10 cellular contexts compared by ENCODE assay signal in the genomic region with DNA sequence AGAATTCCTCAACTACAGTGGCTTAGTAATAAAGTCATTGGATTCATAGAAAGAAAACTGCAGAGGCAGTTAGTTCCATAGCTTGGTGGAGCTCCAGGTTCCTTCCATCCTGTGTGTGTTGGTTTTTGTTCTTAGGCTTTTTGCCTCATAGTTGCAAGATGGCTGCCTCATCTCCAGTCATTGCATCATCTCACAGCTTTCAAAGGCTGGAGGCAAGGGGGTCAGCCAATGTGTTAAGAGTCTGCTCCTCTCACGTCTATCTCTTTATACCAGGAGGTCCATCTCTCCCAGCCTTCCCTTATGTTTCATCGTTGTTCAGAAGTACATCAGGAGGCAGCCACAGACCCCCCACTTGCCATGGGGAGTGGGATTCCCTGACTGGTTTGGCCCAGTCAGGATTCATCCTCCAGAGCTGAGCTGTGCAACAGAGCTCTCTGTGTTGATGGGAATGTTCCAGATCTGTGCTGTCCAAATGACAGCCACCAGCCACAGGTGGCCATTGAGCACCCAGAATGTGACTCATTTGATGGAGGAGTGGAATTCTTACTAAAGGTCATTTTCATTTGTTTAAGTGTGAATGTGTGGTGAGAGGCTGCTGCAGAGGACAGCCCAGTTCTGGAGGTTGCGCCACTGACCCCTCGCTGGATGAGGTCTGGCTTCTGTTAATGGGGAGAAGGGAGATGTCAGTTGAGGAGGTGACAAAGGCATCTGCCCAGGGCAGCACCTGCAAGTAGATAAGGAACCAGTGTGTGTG. TPM values are rescaled to one million over a fixed set of nuclear protein-coding genes. Genes with fewer than 3 reads are reported as not detected.
DNase-seq lines count a peak whose midpoint lies in the region; ATAC-seq, FAIRE-seq and TF ChIP-seq lines count a peak whose summit lies in the region.
"Not testable (repeated sequence)": the region's sequence is repeated elsewhere in the genome, so short reads cannot be mapped to it uniquely, and the experiment has no call there.
"Had no signal": no experiment of that assay in that cellular context is flagged by ENCODE, and none has a peak within 500 bp of the region (broad histone marks: within the 10 kb centered on the region; RNA-seq: fewer than 3 reads in every experiment).

No MANE protein-coding gene starts in this region.

- TF ChIP-seq POLR2A in A549 (IDR thresholded peaks at IDR 0.05; ENCODE audit: low read length); HepG2 (IDR thresholded peaks at IDR 0.05; ENCODE audit: insufficient read depth in 1 of 2, low read depth in 2 of 2, low read length in 2 of 2); spleen (IDR thresholded peaks at IDR 0.05): not testable (repeated sequence)

- H3K4me2 ChIP-seq in A549 (peak overlapping the region; percentile 36; the same call in 2 of the 3 replicates), PC-9 (peak overlapping the region; percentile 53), HepG2 (ENCODE audit: low read depth, low read length) (peak overlapping the region; percentile 19; the same call in 1 of the 2 replicates)

- not testable (repeated sequence) for DNase-seq in A549 (ENCODE audit: low read depth in 1 of 2, low spot score in 1 of 2)
- DNase-seq in PC-9, result peak; percentile 43 to 86
- DNase-seq in activated effector memory CD4-positive, alpha-beta T cell treated with anti-CD3 and anti-CD28 coated beads, Interleukin-2, amount 50 U/mL, for 16 hours, result peak; percentile 47
- peak; percentile 13 for DNase-seq in fibroblast of the aortic adventitia (ENCODE audit: low read depth)
- peak; percentile 18 for DNase-seq in HepG2 (ENCODE audit: low spot score)
- peak; percentile 75 for DNase-seq in posterior vena cava (ENCODE audit: low spot score)
- DNase-seq in spleen, result peak; percentile 55

- H3K9ac ChIP-seq in HepG2 (ENCODE audit: insufficient read depth, low read depth, low read length), result not testable (repeated sequence)

- peak overlapping the region in 1 of 2 experiments; percentile 58; a peak in 1 of 6 replicates for H3K27ac ChIP-seq in A549
- not testable (repeated sequence) for H3K27ac ChIP-seq in HEK293 (ENCODE audit: extremely low read depth, low read depth, low read length); HepG2 (ENCODE audit: extremely low read length, insufficient read depth, low read length); spleen
- peak overlapping the region; percentile 55 for H3K27ac ChIP-seq in PC-9

- H3K4me3 ChIP-seq in A549; HEK293 (ENCODE audit: low read depth, low read length); PC-9; fibroblast of the aortic adventitia (ENCODE audit: low read depth, low read length); spleen: not testable (repeated sequence)
- peak overlapping the region in 1 of 3 experiments; percentile 6; a peak in 1 of 6 replicates for H3K4me3 ChIP-seq in HepG2 (replicated peaks in 1 of 3; ENCODE audit: insufficient read depth in 1 of 3, low read depth in 2 of 3, low read length in 3 of 3)

- not testable (repeated sequence) for H3K9me2 ChIP-seq in PC-9 (ENCODE audit: insufficient read depth)

- H4K20me1 ChIP-seq in PC-9 (ENCODE audit: insufficient read depth); HepG2 (ENCODE audit: insufficient read depth, low read length): not testable (repeated sequence)

- peak; percentile 20 to 32; a peak in 4 of 6 replicates for ATAC-seq in A549
- ATAC-seq in HepG2, result peak; percentile 52

- CTCF ChIA-PET in A549 (lab: Yijun Ruan, JAX); PC-9 (lab: Charles Lee); HepG2 (lab: Yijun Ruan, JAX; ENCODE audit: low intra/inter-chr PET ratio, low total read pairs): not testable (repeated sequence)
- CTCF ChIA-PET in HEK293 (lab: Yijun Ruan, JAX), result interaction anchor here (0.9 kb wide), 1 partner anchor 218 kb away, joined by 3 read pairs; no protein-coding TSS in a partner anchor

- not testable (repeated sequence) for H3K36me3 ChIP-seq in HEK293 (ENCODE audit: control insufficient read depth in 2 of 2, insufficient read depth in 1 of 2, low read length in 2 of 2); PC-9 (ENCODE audit: low read depth); HepG2 (replicated peaks in 1 of 2; ENCODE audit: control insufficient read depth in 1 of 2, insufficient read depth in 2 of 2, low read length in 2 of 2); spleen

- TF ChIP-seq RAD21 in A549 (conservative IDR thresholded peaks at IDR 0.05 in 1 of 2, IDR thresholded peaks at IDR 0.05 in 1 of 2); HepG2 (CRISPR knock-in tag; IDR thresholded peaks at IDR 0.05): not testable (repeated sequence)

- in situ Hi-C loops in HepG2 (cut with HindIII; ENCODE audit: extremely low pct_ligation_motif_present, low pct_unique_long_range_greater_than_20kb), result not testable (repeated sequence)

- H3F3A ChIP-seq in PC-9 (ENCODE audit: insufficient read depth, low read depth), result not testable (repeated sequence)

- H3K27me3 ChIP-seq in PC-9 (ENCODE audit: insufficient read depth, low read depth); HepG2 (ENCODE audit: control insufficient read depth in 1 of 2, insufficient read depth in 2 of 2, low read length in 2 of 2); spleen (replicated peaks in 1 of 7): not testable (repeated sequence)

- peak; percentile 18 for FAIRE-seq in A549 (lab: Jason Lieb, UNC)
- not testable (repeated sequence) for FAIRE-seq in HepG2 (lab: Jason Lieb, UNC)

- H3K9me3 ChIP-seq in A549; HEK293 (ENCODE audit: control insufficient read depth, insufficient read depth, low read depth, low read length); PC-9 (ENCODE audit: insufficient read depth, low read depth); HepG2 (ENCODE audit: low read length); spleen: not testable (repeated sequence)

- H3K4me1 ChIP-seq in A549 (peaks cover 14% of the 10 kb centered on the region), PC-9 (replicated peaks; ENCODE audit: insufficient read depth) (peaks cover 19% of the 10 kb centered on the region), HepG2 (ENCODE audit: insufficient read depth, low read length) (peaks cover 13% of the 10 kb centered on the region)
- H3K4me1 ChIP-seq in HEK293 (ENCODE audit: control insufficient read depth, insufficient read depth, low read length); spleen: not testable (repeated sequence)

- H3K79me2 ChIP-seq in PC-9 (ENCODE audit: low read depth); HepG2 (ENCODE audit: insufficient read depth, low read length): not testable (repeated sequence)

- not testable (repeated sequence) for TF ChIP-seq EP300 in A549 (IDR thresholded peaks at IDR 0.05); HepG2 (IDR thresholded peaks at IDR 0.05; ENCODE audit: low read depth in 2 of 2, low read length in 2 of 2); HepG2 (CRISPR knock-in tag; IDR thresholded peaks at IDR 0.05; ENCODE audit: borderline replicate concordance)

- POLR2A ChIA-PET in A549 (lab: Yijun Ruan, JAX); HEK293 (lab: Yijun Ruan, JAX); PC-9 (lab: Charles Lee; ENCODE audit: unreplicated experiment); HepG2 (lab: Yijun Ruan, JAX): not testable (repeated sequence)

- BruUV-seq in PC-9 (replicated peaks; lab: Mats Ljungman, UMichigan), result TSS peak; percentile 52
- not testable (repeated sequence) for BruUV-seq in HepG2 (replicated peaks; lab: Mats Ljungman, UMichigan)

- intact Hi-C loops in PC-9 (cut with micrococcal nuclease; ENCODE audit: unreplicated experiment); HepG2 (cut with micrococcal nuclease; ENCODE audit: unreplicated experiment); posterior vena cava (cut with DNase I); spleen (cut with DNase I; ENCODE audit: low total_unique reads): not testable (repeated sequence)

- not testable (repeated sequence) for TF ChIP-seq CTCF in A549 (IDR thresholded peaks at IDR 0.05); HEK293 (tag by site-specific recombination; IDR thresholded peaks at IDR 0.05); PC-9 (conservative IDR thresholded peaks at IDR 0.05); fibroblast of the aortic adventitia (IDR thresholded peaks at IDR 0.05; ENCODE audit: insufficient read depth, low read length); HepG2 (CRISPR knock-in tag; IDR thresholded peaks at IDR 0.05); spleen (IDR thresholded peaks at IDR 0.05 in 8 of 11, conservative IDR thresholded peaks at IDR 0.05 in 3 of 11)

- not testable (repeated sequence) for H2AFZ ChIP-seq in PC-9; HepG2 (ENCODE audit: low read length)

- WGBS in A549 (ENCODE audit: missing lambda C conversion rate), result 59% methylated on average over 4 of the region's 4 CpGs
- 26% methylated on average over 4 of the region's 4 CpGs for WGBS in HepG2 (ENCODE audit: low lambda C conversion rate)
- 73 to 87% (median 81%) methylated on average over 4 of the region's 4 CpGs for WGBS in spleen, 5 donors

RNA-seq across cellular contexts. Expression of a gene that starts 39.4 kb away (rescaled TPM):
- polyA plus RNA-seq in A549 (2011; rRNA removed), result 0.34 and 0.38 TPM in 2 replicates
- 0.82 and 1.0 TPM in 2 replicates for polyA plus RNA-seq in A549 (2012; cell fraction: cytosol; rRNA removed)
- 1.5 and 1.7 TPM in 2 replicates for polyA plus RNA-seq in A549 (2012; cell fraction: nucleus; rRNA removed)
- polyA plus RNA-seq in A549 (2017; fragmentation: RNase III; extraction: RNeasy Plus Mini Kit Qiagen cat#74134 plus additional on column Dnase treatment), result 0.44 to 0.54 TPM (median 0.46 TPM) in 3 replicates
- 0.37 and 0.44 TPM in 2 replicates for polyA minus RNA-seq in A549 (2011; rRNA and poly(A)+ RNA removed)
- total RNA-seq in PC-9 (2021), result 1.1 and 2.0 TPM in 2 replicates
- 1.7 and 2.7 TPM in 2 replicates for total RNA-seq in fibroblast of the aortic adventitia (ENCODE audit: low replicate concordance)
- not detected in 2 replicates for total RNA-seq in HepG2 (2016; rRNA removed; fragmentation: Illumina TruSeq; extraction: Trizol)
- not detected in 2 replicates for total RNA-seq in HepG2 (2016; cell fraction: cytosol; rRNA removed; fragmentation: Illumina TruSeq; extraction: Trizol; ENCODE audit: low read depth)
- not detected in 2 replicates for total RNA-seq in HepG2 (2016; cell fraction: insoluble cytoplasmic fraction; rRNA removed; fragmentation: Illumina TruSeq; extraction: Trizol)
- total RNA-seq in HepG2 (2016; cell fraction: membrane; rRNA removed; fragmentation: Illumina TruSeq; extraction: Trizol), result not detected in 2 replicates
- total RNA-seq in HepG2 (2016; cell fraction: nucleus; rRNA removed; fragmentation: Illumina TruSeq; extraction: Trizol), result not detected in 2 replicates
- not detected in 2 replicates for polyA plus RNA-seq in HepG2 (2011; rRNA removed)
- polyA plus RNA-seq in HepG2 (2011; cell fraction: cytosol; rRNA removed), result not detected in 2 replicates
- polyA plus RNA-seq in HepG2 (2011; cell fraction: nucleus; rRNA removed), result not detected in 2 replicates
- not detected in 2 replicates for polyA plus RNA-seq in HepG2 (2012)
- polyA plus RNA-seq in HepG2 (2016; cell fraction: cytosol; fragmentation: Illumina TruSeq; extraction: Trizol; ENCODE audit: low read depth), result not detected in 2 replicates
- polyA plus RNA-seq in HepG2 (2016; cell fraction: insoluble cytoplasmic fraction; fragmentation: Illumina TruSeq; extraction: Trizol; ENCODE audit: low read depth), result not detected in 2 replicates
- not detected in 2 replicates for polyA plus RNA-seq in HepG2 (2016; cell fraction: membrane; fragmentation: Illumina TruSeq; extraction: Trizol; ENCODE audit: low read depth)
- polyA plus RNA-seq in HepG2 (2016; cell fraction: nucleus; fragmentation: Illumina TruSeq; extraction: Trizol; ENCODE audit: insufficient read depth, low read depth), result not detected in 2 replicates
- polyA minus RNA-seq in HepG2 (2011; rRNA and poly(A)+ RNA removed; ENCODE audit: low replicate concordance), result 7.5 TPM in 1 of 2 replicates, not detected in the other
- polyA minus RNA-seq in HepG2 (2011; cell fraction: cytosol; rRNA and poly(A)+ RNA removed), result not detected in 2 replicates
- 0.26 TPM in 1 of 2 replicates, not detected in the other for polyA minus RNA-seq in HepG2 (2011; cell fraction: nucleus; rRNA and poly(A)+ RNA removed)
- total RNA-seq in posterior vena cava, result 1 to 10 TPM; 6.8 to 6.9 TPM
- total RNA-seq in spleen, result 1 to 10 TPM; 1.0 to 4.8 (median 2.6) TPM
- polyA plus RNA-seq in spleen, result under 1 TPM; 0.11 to 0.77 (median 0.12) TPM
- total RNA-seq: CD4-positive, alpha-beta memory T cell; HFFc6 had no signal
- polyA plus RNA-seq: CD4-positive, alpha-beta memory T cell had no signal

RNA-seq across cellular contexts. Expression of a gene that starts 52.2 kb away (rescaled TPM):
- polyA plus RNA-seq in A549 (2011; rRNA removed), result 13.9 and 25.0 TPM in 2 replicates
- 53.0 and 68.6 TPM in 2 replicates for polyA plus RNA-seq in A549 (2012; cell fraction: cytosol; rRNA removed)
- polyA plus RNA-seq in A549 (2012; cell fraction: nucleus; rRNA removed), result 114 and 126 TPM in 2 replicates
- polyA plus RNA-seq in A549 (2017; fragmentation: RNase III; extraction: RNeasy Plus Mini Kit Qiagen cat#74134 plus additional on column Dnase treatment), result 36.9 to 42.8 TPM (median 37.1 TPM) in 3 replicates
- polyA minus RNA-seq in A549 (2011; rRNA and poly(A)+ RNA removed), result 28.0 and 35.0 TPM in 2 replicates
- total RNA-seq in PC-9 (2021), result 89.2 and 98.1 TPM in 2 replicates
- total RNA-seq in fibroblast of the aortic adventitia (ENCODE audit: low replicate concordance), result 22.9 and 24.5 TPM in 2 replicates
- total RNA-seq in HepG2 (2016; rRNA removed; fragmentation: Illumina TruSeq; extraction: Trizol), result 20.5 and 39.8 TPM in 2 replicates
- 7.7 and 8.7 TPM in 2 replicates for total RNA-seq in HepG2 (2016; cell fraction: cytosol; rRNA removed; fragmentation: Illumina TruSeq; extraction: Trizol; ENCODE audit: low read depth)
- 18.3 and 35.2 TPM in 2 replicates for total RNA-seq in HepG2 (2016; cell fraction: insoluble cytoplasmic fraction; rRNA removed; fragmentation: Illumina TruSeq; extraction: Trizol)
- total RNA-seq in HepG2 (2016; cell fraction: membrane; rRNA removed; fragmentation: Illumina TruSeq; extraction: Trizol), result 33.7 and 35.8 TPM in 2 replicates
- 32.1 and 34.9 TPM in 2 replicates for total RNA-seq in HepG2 (2016; cell fraction: nucleus; rRNA removed; fragmentation: Illumina TruSeq; extraction: Trizol)
- 27.4 and 31.9 TPM in 2 replicates for polyA plus RNA-seq in HepG2 (2011; rRNA removed)
- 31.3 and 32.8 TPM in 2 replicates for polyA plus RNA-seq in HepG2 (2011; cell fraction: cytosol; rRNA removed)
- polyA plus RNA-seq in HepG2 (2011; cell fraction: nucleus; rRNA removed), result 53.3 and 53.4 TPM in 2 replicates
- 39.9 and 42.2 TPM in 2 replicates for polyA plus RNA-seq in HepG2 (2012)
- polyA plus RNA-seq in HepG2 (2016; cell fraction: cytosol; fragmentation: Illumina TruSeq; extraction: Trizol; ENCODE audit: low read depth), result 14.1 and 15.9 TPM in 2 replicates
- 67.2 and 88.4 TPM in 2 replicates for polyA plus RNA-seq in HepG2 (2016; cell fraction: insoluble cytoplasmic fraction; fragmentation: Illumina TruSeq; extraction: Trizol; ENCODE audit: low read depth)
- polyA plus RNA-seq in HepG2 (2016; cell fraction: membrane; fragmentation: Illumina TruSeq; extraction: Trizol; ENCODE audit: low read depth), result 51.1 and 52.5 TPM in 2 replicates
- polyA plus RNA-seq in HepG2 (2016; cell fraction: nucleus; fragmentation: Illumina TruSeq; extraction: Trizol; ENCODE audit: insufficient read depth, low read depth), result 86.9 and 97.6 TPM in 2 replicates
- polyA minus RNA-seq in HepG2 (2011; rRNA and poly(A)+ RNA removed; ENCODE audit: low replicate concordance), result 26.9 and 40.6 TPM in 2 replicates
- 19.3 and 21.4 TPM in 2 replicates for polyA minus RNA-seq in HepG2 (2011; cell fraction: cytosol; rRNA and poly(A)+ RNA removed)
- 16.0 and 18.3 TPM in 2 replicates for polyA minus RNA-seq in HepG2 (2011; cell fraction: nucleus; rRNA and poly(A)+ RNA removed)
- total RNA-seq in posterior vena cava, result 10 to 100 TPM; 47.7 to 83.4 TPM
- total RNA-seq in spleen, result 100 to 1,000 TPM in 2 of 7 donors, 10 to 100 TPM in 5; 44.3 to 121 (median 83.6) TPM
- 10 to 100 TPM; 31.7 to 54.6 (median 46.3) TPM for polyA plus RNA-seq in spleen
